Comparison of ENCODE assay signal across 8 cellular contexts in the genomic region with DNA sequence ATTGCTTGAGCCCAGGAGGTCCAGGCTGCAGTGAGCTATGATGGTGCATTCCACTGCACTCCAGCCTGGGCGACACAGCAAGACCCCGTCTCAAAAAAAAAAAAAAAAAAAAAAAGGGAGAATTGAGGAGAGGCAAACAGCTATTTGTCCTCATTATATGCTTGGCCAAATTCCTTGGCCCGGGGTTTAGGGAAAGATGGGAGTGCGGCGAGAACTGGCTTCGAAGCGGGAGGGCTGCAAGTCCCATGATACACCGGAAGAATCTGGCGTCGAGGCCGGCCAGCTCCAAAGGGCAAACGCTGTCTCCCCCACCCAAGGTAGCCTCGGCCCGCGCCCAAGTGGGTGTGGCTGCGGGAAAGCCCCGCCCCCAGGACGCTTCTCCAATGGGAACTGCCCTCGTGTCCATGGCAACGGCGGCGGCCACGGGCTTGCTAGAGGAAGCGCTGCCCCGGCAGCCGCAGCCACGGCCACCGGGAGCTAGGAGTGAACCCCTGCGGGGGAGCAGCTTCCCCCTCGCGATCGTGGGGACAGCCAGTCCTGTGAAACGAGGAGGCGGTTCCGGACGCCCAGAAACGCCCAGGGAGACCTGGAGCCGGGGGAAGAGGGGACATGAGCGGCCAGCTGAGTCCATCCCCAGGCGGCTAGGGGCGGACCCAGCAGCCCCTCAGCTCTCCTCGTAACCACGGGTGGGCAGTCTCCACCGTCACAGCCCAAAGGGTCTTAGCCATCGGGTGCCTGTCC. TPM values are rescaled to one million over a fixed set of nuclear protein-coding genes. Genes with fewer than 3 reads are reported as not detected.
DNase-seq lines count a peak whose midpoint lies in the region; ATAC-seq, FAIRE-seq and TF ChIP-seq lines count a peak whose summit lies in the region.

A gene with protein sequence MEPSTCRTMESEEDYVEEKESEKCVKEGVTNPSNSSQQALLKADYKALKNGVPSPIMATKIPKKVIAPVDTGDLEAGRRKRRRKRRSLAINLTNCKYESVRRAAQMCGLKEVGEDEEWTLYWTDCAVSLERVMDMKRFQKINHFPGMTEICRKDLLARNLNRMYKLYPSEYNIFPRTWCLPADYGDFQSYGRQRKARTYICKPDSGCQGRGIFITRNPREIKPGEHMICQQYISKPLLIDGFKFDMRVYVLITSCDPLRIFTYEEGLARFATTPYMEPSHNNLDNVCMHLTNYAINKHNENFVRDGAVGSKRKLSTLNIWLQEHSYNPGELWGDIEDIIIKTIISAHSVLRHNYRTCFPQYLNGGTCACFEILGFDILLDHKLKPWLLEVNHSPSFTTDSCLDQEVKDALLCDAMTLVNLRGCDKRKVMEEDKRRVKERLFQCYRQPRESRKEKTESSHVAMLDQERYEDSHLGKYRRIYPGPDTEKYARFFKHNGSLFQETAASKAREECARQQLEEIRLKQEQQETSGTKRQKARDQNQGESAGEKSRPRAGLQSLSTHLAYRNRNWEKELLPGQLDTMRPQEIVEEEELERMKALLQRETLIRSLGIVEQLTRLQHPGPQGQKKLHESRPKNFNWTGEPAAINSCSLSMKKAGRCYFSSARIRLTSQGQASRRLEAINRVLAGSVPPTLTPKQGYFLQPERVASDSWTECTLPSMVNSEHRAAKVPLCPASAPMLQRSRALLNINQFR (plus strand): TSS at position 434 of the 741 bp plus-strand sequence. CDS start 1,075 bp downstream, outside the sequence.

- H3K4me2 ChIP-seq in keratinocyte (ENCODE audit: control insufficient read depth, extremely low read depth, insufficient read depth, low read depth, low read length): peak within 1 kb of the TSS; percentile 89

- H3K4me3 Mint-ChIP-seq in central memory CD8-positive, alpha-beta T cell: peak within 1 kb of the TSS; percentile 66

- H3K9ac ChIP-seq in keratinocyte (ENCODE audit: control insufficient read depth, extremely low read depth, insufficient read depth, low read length): peak within 1 kb of the TSS; percentile 71

- FAIRE-seq in keratinocyte (lab: Jason Lieb, UNC): no peak

- no peaks in the 10 kb centered on the region for H3K9me1 ChIP-seq in keratinocyte (ENCODE audit: control insufficient read depth, extremely low read depth, insufficient read depth, low read length)

- H2AFZ ChIP-seq in keratinocyte (ENCODE audit: control insufficient read depth, low read length): peak within 1 kb of the TSS; percentile 90

- no peaks in the 10 kb centered on the region for H3K9me3 Mint-ChIP-seq in central memory CD8-positive, alpha-beta T cell

- no peaks in the 10 kb centered on the region for H3K36me3 Mint-ChIP-seq in central memory CD8-positive, alpha-beta T cell (ENCODE audit: insufficient read depth)

- no peaks in the 10 kb centered on the region for H3K27me3 ChIP-seq in keratinocyte (ENCODE audit: control insufficient read depth, extremely low read depth, insufficient read depth, low read length)

- no peak within 1 kb of the TSS for H3K27ac ChIP-seq in keratinocyte (ENCODE audit: control insufficient read depth, insufficient read depth, low read length)

- H3K4me1 ChIP-seq in keratinocyte (ENCODE audit: control insufficient read depth, extremely low read depth, insufficient read depth, low read length): no peaks in the 10 kb centered on the region

- no peaks in the 10 kb centered on the region for H3K79me2 ChIP-seq in keratinocyte (ENCODE audit: control insufficient read depth, insufficient read depth, low read length)

- ATAC-seq in HG02759 (IDR thresholded peaks at IDR 0.05; ENCODE audit: unreplicated experiment) (peak; percentile 50), HG03378 (IDR thresholded peaks at IDR 0.05; ENCODE audit: unreplicated experiment) (no peak)
- ATAC-seq in central memory CD8-positive, alpha-beta T cell (replicated peaks; ENCODE audit: extremely low read depth, poor library complexity, severe bottlenecking): peak; percentile 81

- H3K4me3 ChIP-seq in keratinocyte (ENCODE audit: control insufficient read depth in 2 of 3, extremely low read depth in 1 of 3, insufficient read depth in 2 of 3, low read depth in 1 of 3, low read length in 3 of 3): peak within 1 kb of the TSS; percentile 48 to 68 (median 65)

- dilution Hi-C loops in keratinocyte (cut with MboI; ENCODE audit: extremely low pct_ligation_motif_present, low sequenced_read_pairs): no loop called here

- H3K27me3 Mint-ChIP-seq in central memory CD8-positive, alpha-beta T cell: no peaks in the 10 kb centered on the region

- H3K9me3 ChIP-seq in keratinocyte (ENCODE audit: control insufficient read depth, low read depth, low read length): no peaks in the 10 kb centered on the region

- no peaks in the 10 kb centered on the region for H4K20me1 ChIP-seq in keratinocyte (ENCODE audit: control insufficient read depth, extremely low read depth, insufficient read depth, low read length)

- no peak for TF ChIP-seq CTCF in keratinocyte (optimal IDR thresholded peaks at IDR 0.05 in 1 of 3, IDR thresholded peaks at IDR 0.05 in 1 of 3, conservative IDR thresholded peaks at IDR 0.05 in 1 of 3; ENCODE audit: extremely low read depth in 1 of 3, insufficient read depth in 2 of 3, low read length in 3 of 3)

- peaks cover 7% of the 10 kb centered on the region for H3K4me1 Mint-ChIP-seq in central memory CD8-positive, alpha-beta T cell

- DNase-seq in DMS 273 treated with DMSO at 0.1 percent for 48 hours (lab: John Stamatoyannopoulos, UW) (peak; percentile 12), NCI-H2196 (lab: John Stamatoyannopoulos, UW; ENCODE audit: unreplicated experiment) (peak; percentile 87), keratinocyte (ENCODE audit: low read depth, low spot score) (no peak)
- DNase-seq in activated CD4-positive, CD25-positive, alpha-beta regulatory T cell treated with anti-CD3 and anti-CD28 coated beads, Interleukin-2, amount 50 U/mL, for 72 hours: peak; percentile 84
- DNase-seq in central memory CD8-positive, alpha-beta T cell (ENCODE audit: low spot score in 2 of 2): peak; percentile 36 to 40
- peak; percentile 65 to 93 for DNase-seq in stimulated activated CD4-positive, alpha-beta T cell treated with anti-CD3 and anti-CD28 coated beads, Interleukin-12 subunit alpha, Interleukin-12 subunit beta, amount 100 ng/mL, for 24 hours (ENCODE audit: low read depth in 2 of 2)

- H3K27ac Mint-ChIP-seq in central memory CD8-positive, alpha-beta T cell (ENCODE audit: low read depth): peak within 1 kb of the TSS; percentile 85

- H3K36me3 ChIP-seq in keratinocyte (ENCODE audit: control insufficient read depth in 2 of 2, extremely low read depth in 1 of 2, insufficient read depth in 2 of 2, low read length in 2 of 2): no peaks in the 10 kb centered on the region

RNA-seq across cellular contexts. Expression of the gene that starts here (rescaled TPM):
- 0.05 to 0.09 TPM (median 0.07 TPM) in 3 replicates for polyA plus RNA-seq in keratinocyte
- polyA plus RNA-seq in keratinocyte (2011; ENCODE audit: low read depth): not detected
- polyA plus RNA-seq in keratinocyte (2011; cell fraction: cytosol; rRNA removed): 0.05 and 0.10 TPM in 2 replicates
- 0.07 and 0.22 TPM in 2 replicates for polyA plus RNA-seq in keratinocyte (2011; cell fraction: nucleus; rRNA removed)
- polyA plus RNA-seq in keratinocyte (2012; ENCODE audit: low replicate concordance): not detected in 2 replicates
- 0.22 TPM in 1 of 3 replicates, not detected in the others for polyA minus RNA-seq in keratinocyte
- polyA minus RNA-seq in keratinocyte (2011; cell fraction: cytosol; rRNA and poly(A)+ RNA removed): not detected
- not detected in 2 replicates for polyA minus RNA-seq in keratinocyte (2011; cell fraction: nucleus; rRNA and poly(A)+ RNA removed)
